Comparison of ENCODE assay signal across 11 cellular contexts in the genomic region with DNA sequence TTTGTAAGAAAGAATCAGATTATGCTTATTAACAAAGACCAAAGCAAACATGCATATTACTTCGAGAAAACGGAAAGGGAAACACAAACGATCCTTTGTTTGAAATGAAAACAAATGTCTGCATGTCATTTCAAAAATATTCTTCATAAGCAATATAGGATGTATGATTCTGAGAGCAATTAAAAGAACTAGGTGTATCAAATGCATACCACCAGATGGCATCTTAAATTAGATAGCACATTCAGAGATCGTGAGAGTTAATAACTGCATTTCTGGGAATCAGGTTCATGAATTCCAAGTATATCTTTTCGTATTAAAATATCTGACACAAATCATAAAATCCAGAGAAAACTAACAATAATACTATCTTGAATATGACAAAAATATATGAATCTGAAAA.
DNase-seq lines count a peak whose midpoint lies in the region; ATAC-seq and TF ChIP-seq lines count a peak whose summit lies in the region.
"Had no signal": no experiment of that assay in that cellular context is flagged by ENCODE, and none has a peak within 500 bp of the region (broad histone marks: within the 10 kb centered on the region; RNA-seq: fewer than 3 reads in every experiment).

No MANE protein-coding gene starts in this region.

- no peak overlapping the region for H3K27ac ChIP-seq in aorta (ENCODE audit: low read depth in 1 of 2, low read length in 2 of 2)
- H3K27ac ChIP-seq: coronary artery had no signal

- H3K36me3 ChIP-seq in aorta (ENCODE audit: control insufficient read depth in 1 of 2, insufficient read depth in 2 of 2, low read length in 1 of 2) = peaks cover 0 to 2% of the 10 kb centered on the region in 2 donors
- H3K36me3 ChIP-seq: MG63 had no signal

- DNase-seq in NCI-H1092 treated with DMSO at 0.1 percent for 48 hours (lab: John Stamatoyannopoulos, UW) = peak; percentile 5
- no peak for DNase-seq in NCI-H1092 (lab: John Stamatoyannopoulos, UW)
- peak; percentile 20 for DNase-seq in NCI-H460 (ENCODE audit: extremely low read depth, low read depth)
- DNase-seq in choroid plexus epithelial cell (ENCODE audit: low read depth) = peak; percentile 46
- no peak for DNase-seq in retinal pigment epithelial cell (ENCODE audit: low read depth)
- no peak for DNase-seq in cerebellar nuclear complex (lab: John Stamatoyannopoulos, UW)
- no peak for DNase-seq in aorta
- DNase-seq in amniotic stem cell (lab: John Stamatoyannopoulos, UW) = no peak
- DNase-seq: MG63; stimulated activated naive CD4-positive, alpha-beta T cell had no signal

- peaks cover 0 to 2% of the 10 kb centered on the region in 2 donors for H3K4me1 ChIP-seq in aorta (ENCODE audit: control insufficient read depth in 1 of 2, insufficient read depth in 2 of 2, low read length in 2 of 2)

- H3K27me3 ChIP-seq in aorta (ENCODE audit: control insufficient read depth in 1 of 2, insufficient read depth in 2 of 2, low read length in 1 of 2) = no peaks in the 10 kb centered on the region
- H3K27me3 ChIP-seq: MG63 had no signal

- TF ChIP-seq CTCF in choroid plexus epithelial cell (conservative IDR thresholded peaks at IDR 0.05; ENCODE audit: low read depth, low read length) = peak; percentile 49
- peak; percentile 29 for TF ChIP-seq CTCF in retinal pigment epithelial cell (conservative IDR thresholded peaks at IDR 0.05; ENCODE audit: low read depth, low read length)

- intact Hi-C loops in aorta (cut with DNase I) = no loop called here

- WGBS in aorta, 2 donors = 4 to 11% methylated on average over 5 of the region's 5 CpGs

- no peak for ATAC-seq in aorta (ENCODE audit: low FRiP score)

- H3K4me3 ChIP-seq in choroid plexus epithelial cell (ENCODE audit: low read depth, low read length) = no peak overlapping the region
- no peak overlapping the region for H3K4me3 ChIP-seq in retinal pigment epithelial cell (ENCODE audit: low read length)
- H3K4me3 ChIP-seq in aorta (ENCODE audit: low read length in 2 of 2) = no peak overlapping the region
- H3K4me3 ChIP-seq: coronary artery, MG63 had no signal

- no peaks in the 10 kb centered on the region for H3K9me3 ChIP-seq in aorta (ENCODE audit: control insufficient read depth, low read length)
- H3K9me3 ChIP-seq: MG63 had no signal

Comparison
In these comparisons a context has a peak if more than half of its experiments do, and no peak if none do; other contexts are left out.
1. DNase-seq: peak in NCI-H1092 treated with DMSO at 0.1 percent for 48 hours (single experiment), NCI-H460 (single experiment) and choroid plexus epithelial cell (single experiment); none in NCI-H1092 (single experiment), retinal pigment epithelial cell (single experiment), cerebellar nuclear complex (0 of 2), aorta (0 of 2) and amniotic stem cell (single experiment).